Comparison of ENCODE assay signal across 8 cellular contexts in the genomic region with DNA sequence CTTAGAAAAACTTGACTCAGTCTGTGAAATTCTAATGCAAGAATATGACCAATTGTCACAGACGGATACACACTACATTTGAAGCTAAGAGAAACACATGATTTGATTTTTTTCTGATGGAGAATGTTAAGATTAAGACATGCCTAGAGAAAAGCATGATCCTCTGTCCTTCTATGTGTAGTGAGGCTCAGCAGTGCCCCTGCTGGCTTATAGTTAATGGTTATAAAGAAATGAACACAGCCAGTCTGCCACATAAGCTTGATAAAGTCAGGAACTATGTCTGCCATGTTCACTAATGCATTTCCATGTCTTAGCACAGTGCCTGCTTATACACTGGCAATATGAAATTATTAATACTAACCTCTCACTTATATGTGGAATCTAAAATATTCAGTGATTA.
DNase-seq lines count a peak whose midpoint lies in the region; ATAC-seq, FAIRE-seq and TF ChIP-seq lines count a peak whose summit lies in the region.

No MANE protein-coding gene starts in this region.

- H3K9me3 ChIP-seq in A549: no peaks in the 10 kb centered on the region

- POLR2A ChIA-PET in A549 (lab: Yijun Ruan, JAX): no interaction called here

- 12% methylated on average over 1 of the region's 1 CpG for WGBS in A549 (ENCODE audit: missing lambda C conversion rate)

- H3K4me3 ChIP-seq in A549 (no peak overlapping the region), fibroblast of the aortic adventitia (ENCODE audit: low read depth, low read length) (no peak overlapping the region)

- TF ChIP-seq EP300 in A549 (IDR thresholded peaks at IDR 0.05): no peak

- FAIRE-seq in A549 (lab: Jason Lieb, UNC): peak; percentile 32

- no peak overlapping the region for H3K27ac ChIP-seq in A549

- TF ChIP-seq POLR2A in A549 (IDR thresholded peaks at IDR 0.05; ENCODE audit: low read length): no peak
- no peak for TF ChIP-seq POLR2A in GM18505 (IDR thresholded peaks at IDR 0.05; ENCODE audit: borderline replicate concordance, extremely low read depth, insufficient read depth, insufficient read length)

- peak; percentile 39 to 40; a peak in 4 of 5 replicates for TF ChIP-seq RAD21 in A549 (conservative IDR thresholded peaks at IDR 0.05 in 1 of 2, IDR thresholded peaks at IDR 0.05 in 1 of 2)

- CTCF ChIA-PET in A549 (lab: Yijun Ruan, JAX): interaction anchor here (0.6 to 3.5 kb wide), 13 partner anchors 8 to 550 kb away, joined by 3 to 12 read pairs (median 3); partner anchors contain the start of gene DACT1

- TF ChIP-seq CTCF in A549 (IDR thresholded peaks at IDR 0.05) (peak; percentile 31; the same call in 2 of the 3 replicates), GM12872 (IDR thresholded peaks at IDR 0.05; ENCODE audit: insufficient read depth, low read depth, low read length) (peak; percentile 52), fibroblast of the aortic adventitia (IDR thresholded peaks at IDR 0.05; ENCODE audit: insufficient read depth, low read length) (peak; percentile 54)

- H3K4me2 ChIP-seq in A549: no peak overlapping the region

- peak; percentile 74 to 87; a peak in 5 of 6 replicates for ATAC-seq in A549
- ATAC-seq in GM18502 (IDR thresholded peaks at IDR 0.05; ENCODE audit: poor library complexity, unreplicated experiment): no peak
- ATAC-seq in GM18505 (IDR thresholded peaks at IDR 0.05; ENCODE audit: unreplicated experiment): no peak
- ATAC-seq in GM19467 (IDR thresholded peaks at IDR 0.05; ENCODE audit: unreplicated experiment): no peak

- DNase-seq in A549 (ENCODE audit: low read depth in 1 of 2, low spot score in 1 of 2): peak in 1 of 2 experiments; percentile 48
- peak; percentile 5 for DNase-seq in NCI-H82 treated with DMSO at 0.1 percent for 48 hours (lab: John Stamatoyannopoulos, UW; ENCODE audit: unreplicated experiment)
- DNase-seq in fibroblast of the aortic adventitia (ENCODE audit: low read depth): peak; percentile 52
- DNase-seq in SHP77 treated with DMSO at 0.1 percent for 48 hours (lab: John Stamatoyannopoulos, UW): no peak

- H3K4me1 ChIP-seq in A549: no peaks in the 10 kb centered on the region

TF ChIP-seq in A549, 52 proteins besides CTCF, POLR2A, EP300 and RAD21:
- TF ChIP-seq RFX5 (IDR thresholded peaks at IDR 0.05) (no peak), TP53 (CRISPR knock-in tag; IDR thresholded peaks at IDR 0.05) (no peak), SMC3 (IDR thresholded peaks at IDR 0.05) (0 out of 3 replicates have a peak, but pooled peaks have one; percentile 9), NFE2L2 (conservative IDR thresholded peaks at IDR 0.05; ENCODE audit: low read length) (no peak)

Comparison
In these comparisons a context has a peak if more than half of its experiments do, and no peak if none do; other contexts are left out.
1. ATAC-seq: peak in A549 (2 of 2); none in GM18502 (single experiment), GM18505 (single experiment) and GM19467 (single experiment).
2. Peak in every context shown above with its lines, with median percentiles within 50 percentile points of each other: CTCF ChIP-seq.